Comparison of ENCODE assay signal across 1 cellular context in genomic region chr2:160380000-160380570, GRCh38.
TF ChIP-seq lines count a peak whose summit lies in the region.

No MANE protein-coding gene starts in this region.

TF ChIP-seq in WTC11, 78 proteins besides CTCF, POLR2A, EP300 and RAD21 (continued from another document):
- TF ChIP-seq TCF7 (CRISPR knock-in tag; IDR thresholded peaks at IDR 0.05; ENCODE audit: low read depth) = no peak
- TF ChIP-seq JAZF1 (CRISPR knock-in tag; IDR thresholded peaks at IDR 0.05) = no peak
- TF ChIP-seq ZNF219 (CRISPR knock-in tag; IDR thresholded peaks at IDR 0.05; ENCODE audit: borderline replicate concordance) = no peak
- no peak for TF ChIP-seq ZNF121 (CRISPR knock-in tag; IDR thresholded peaks at IDR 0.05)
- TF ChIP-seq, protein P1, sequence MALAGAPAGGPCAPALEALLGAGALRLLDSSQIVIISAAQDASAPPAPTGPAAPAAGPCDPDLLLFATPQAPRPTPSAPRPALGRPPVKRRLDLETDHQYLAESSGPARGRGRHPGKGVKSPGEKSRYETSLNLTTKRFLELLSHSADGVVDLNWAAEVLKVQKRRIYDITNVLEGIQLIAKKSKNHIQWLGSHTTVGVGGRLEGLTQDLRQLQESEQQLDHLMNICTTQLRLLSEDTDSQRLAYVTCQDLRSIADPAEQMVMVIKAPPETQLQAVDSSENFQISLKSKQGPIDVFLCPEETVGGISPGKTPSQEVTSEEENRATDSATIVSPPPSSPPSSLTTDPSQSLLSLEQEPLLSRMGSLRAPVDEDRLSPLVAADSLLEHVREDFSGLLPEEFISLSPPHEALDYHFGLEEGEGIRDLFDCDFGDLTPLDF (CRISPR knock-in tag; IDR thresholded peaks at IDR 0.05) = no peak
- no peak for TF ChIP-seq MAX (CRISPR knock-in tag; IDR thresholded peaks at IDR 0.05)
- TF ChIP-seq ZNF232 (CRISPR knock-in tag; IDR thresholded peaks at IDR 0.05) = no peak
- TF ChIP-seq, protein P2, sequence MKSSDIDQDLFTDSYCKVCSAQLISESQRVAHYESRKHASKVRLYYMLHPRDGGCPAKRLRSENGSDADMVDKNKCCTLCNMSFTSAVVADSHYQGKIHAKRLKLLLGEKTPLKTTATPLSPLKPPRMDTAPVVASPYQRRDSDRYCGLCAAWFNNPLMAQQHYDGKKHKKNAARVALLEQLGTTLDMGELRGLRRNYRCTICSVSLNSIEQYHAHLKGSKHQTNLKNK (CRISPR knock-in tag; IDR thresholded peaks at IDR 0.05) = no peak
TF ChIP-seq in WTC11: peak in this region for 0.
